ENCODE assay signal across 17 cellular contexts in the genomic region with DNA sequence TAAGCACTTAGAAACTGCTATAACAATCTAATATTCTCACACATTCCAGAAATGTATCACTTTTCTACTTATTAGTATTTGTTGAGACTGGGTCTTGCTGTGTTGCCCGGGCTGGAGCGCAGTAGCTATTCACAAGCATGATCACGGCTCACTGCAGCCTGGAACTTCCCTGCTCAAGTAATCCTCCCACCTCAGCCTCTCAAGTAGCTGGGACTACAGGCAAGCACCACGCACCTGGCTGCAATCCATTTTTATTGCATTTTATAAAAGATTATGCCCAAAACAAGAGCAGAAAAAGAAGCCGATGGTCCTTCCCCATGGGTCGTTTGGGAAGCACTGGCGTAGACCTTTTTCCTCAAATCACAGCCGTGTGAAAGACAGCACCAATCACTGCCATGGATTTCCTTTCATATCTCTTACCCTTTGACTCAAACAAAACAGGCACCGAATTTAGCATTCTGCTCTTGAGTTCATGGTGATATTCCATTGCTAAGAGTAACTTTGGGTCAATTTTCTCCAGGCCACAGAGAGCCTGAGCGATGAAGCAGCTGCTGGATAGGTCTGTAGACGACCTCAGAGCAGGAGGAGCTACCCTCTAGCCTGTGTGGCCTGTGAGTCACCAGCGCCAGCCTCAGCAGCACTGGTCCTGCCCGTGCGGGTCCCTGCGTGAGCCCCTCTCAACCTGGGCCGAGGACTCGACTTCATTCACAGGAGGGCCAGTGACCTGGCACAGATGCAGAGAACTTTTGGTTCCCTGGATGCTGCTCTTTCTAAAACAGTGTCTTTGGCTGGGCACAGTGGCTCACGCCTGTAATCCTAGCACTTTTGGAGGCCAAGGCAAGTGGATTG.
DNase-seq lines count a peak whose midpoint lies in the region; ATAC-seq and TF ChIP-seq lines count a peak whose summit lies in the region.
"Had no signal": no experiment of that assay in that cellular context is flagged by ENCODE, and none has a peak within 500 bp of the region (broad histone marks: within the 10 kb centered on the region; RNA-seq: fewer than 3 reads in every experiment).

No MANE protein-coding gene starts in this region.

- no peak for TF ChIP-seq CTCF in Caco-2 (IDR thresholded peaks at IDR 0.05; ENCODE audit: insufficient read depth in 1 of 2, low read depth in 1 of 2, low read length in 1 of 2, severe bottlenecking in 1 of 2, unreplicated experiment in 1 of 2)
- TF ChIP-seq CTCF in activated CD8-positive, alpha-beta T cell treated with anti-CD3 and anti-CD28 coated beads for 36 hours (IDR thresholded peaks at IDR 0.05) = no peak
- no peak for TF ChIP-seq CTCF in GM10266 (IDR thresholded peaks at IDR 0.05; ENCODE audit: control insufficient read depth, insufficient read depth, low read depth, missing control alignments)
- no peak for TF ChIP-seq CTCF in mesothelial cell of epicardium (IDR thresholded peaks at IDR 0.05; ENCODE audit: unreplicated experiment)

- H3K27me3 ChIP-seq in BLaER1 (no peaks in the 10 kb centered on the region), Caco-2 (replicated peaks; ENCODE audit: control insufficient read depth, insufficient read depth, low read length) (no peaks in the 10 kb centered on the region)
- H3K27me3 ChIP-seq in effector memory CD4-positive, alpha-beta T cell (replicated peaks; ENCODE audit: control insufficient read depth, insufficient read depth, low read length, poor library complexity, severe bottlenecking) = no peaks in the 10 kb centered on the region
- H3K27me3 ChIP-seq: Peyer's patch had no signal

- BruUV-seq in Caco-2 (replicated peaks; lab: Mats Ljungman, UMichigan) = no TSS peak

- no peak for ATAC-seq in activated CD8-positive, alpha-beta T cell treated with anti-CD3 and anti-CD28 coated beads for 36 hours

- H3K9me3 Mint-ChIP-seq in Caco-2 (ENCODE audit: unreplicated experiment) (no peaks in the 10 kb centered on the region), mesothelial cell of epicardium (peaks cover 5% of the 10 kb centered on the region)
- no peaks in the 10 kb centered on the region for H3K9me3 Mint-ChIP-seq in activated CD8-positive, alpha-beta T cell treated with anti-CD3 and anti-CD28 coated beads for 36 hours
- H3K9me3 Mint-ChIP-seq: H9, type B pancreatic cell had no signal

- no peaks in the 10 kb centered on the region for H3K27me3 Mint-ChIP-seq in Caco-2 (ENCODE audit: insufficient read depth, unreplicated experiment)
- no peaks in the 10 kb centered on the region for H3K27me3 Mint-ChIP-seq in activated CD8-positive, alpha-beta T cell treated with anti-CD3 and anti-CD28 coated beads for 36 hours
- H3K27me3 Mint-ChIP-seq in mesothelial cell of epicardium (ENCODE audit: low read depth) = no peaks in the 10 kb centered on the region
- H3K27me3 Mint-ChIP-seq: type B pancreatic cell had no signal

- H3K36me3 ChIP-seq in BLaER1 = peaks cover 95% of the 10 kb centered on the region
- peaks cover 4% of the 10 kb centered on the region for H3K36me3 ChIP-seq in Caco-2 (ENCODE audit: control insufficient read depth, insufficient read depth, low read length)
- peaks cover 82% of the 10 kb centered on the region for H3K36me3 ChIP-seq in effector memory CD4-positive, alpha-beta T cell (ENCODE audit: control insufficient read depth, insufficient read depth, low read length)

- H3K4me3 Mint-ChIP-seq in Caco-2 (ENCODE audit: unreplicated experiment) (no peak overlapping the region), mesothelial cell of epicardium (no peak overlapping the region)
- H3K4me3 Mint-ChIP-seq in activated CD8-positive, alpha-beta T cell treated with anti-CD3 and anti-CD28 coated beads for 36 hours = no peak overlapping the region
- H3K4me3 Mint-ChIP-seq: type B pancreatic cell had no signal

- peaks cover 90% of the 10 kb centered on the region for H4K20me1 ChIP-seq in BLaER1

- peak overlapping the region; percentile 60 for H3K27ac ChIP-seq in BLaER1
- no peak overlapping the region for H3K27ac ChIP-seq in effector memory CD4-positive, alpha-beta T cell (ENCODE audit: insufficient read depth, low read length, poor library complexity, severe bottlenecking)
- H3K27ac ChIP-seq: Peyer's patch had no signal

- intact Hi-C loops in Caco-2 (cut with micrococcal nuclease; ENCODE audit: unreplicated experiment) = no loop called here
- intact Hi-C loops in activated CD8-positive, alpha-beta T cell treated with anti-CD3 and anti-CD28 coated beads for 36 hours (cut with micrococcal nuclease) = no loop called here

- no peaks in the 10 kb centered on the region for H3K4me1 Mint-ChIP-seq in Caco-2 (ENCODE audit: low read depth, unreplicated experiment)
- H3K4me1 Mint-ChIP-seq in activated CD8-positive, alpha-beta T cell treated with anti-CD3 and anti-CD28 coated beads for 36 hours (ENCODE audit: low read depth) = peaks cover 50% of the 10 kb centered on the region
- H3K4me1 Mint-ChIP-seq in mesothelial cell of epicardium = no peaks in the 10 kb centered on the region
- H3K4me1 Mint-ChIP-seq: H9 had no signal

- H3K27ac Mint-ChIP-seq in Caco-2 (ENCODE audit: unreplicated experiment) (peak overlapping the region; percentile 69), mesothelial cell of epicardium (no peak overlapping the region)
- peak overlapping the region; percentile 39 for H3K27ac Mint-ChIP-seq in activated CD8-positive, alpha-beta T cell treated with anti-CD3 and anti-CD28 coated beads for 36 hours
- H3K27ac Mint-ChIP-seq: type B pancreatic cell had no signal

- H3K4me3 ChIP-seq in BLaER1 = peak overlapping the region; percentile 44
- no peak overlapping the region for H3K4me3 ChIP-seq in Caco-2 (ENCODE audit: low read depth, low read length)
- no peak overlapping the region for H3K4me3 ChIP-seq in effector memory CD4-positive, alpha-beta T cell (ENCODE audit: insufficient read depth, low read depth, low read length, poor library complexity, severe bottlenecking)
- H3K4me3 ChIP-seq: Peyer's patch had no signal

- H3K4me2 ChIP-seq in BLaER1 = peak overlapping the region; percentile 87

- H3K36me3 Mint-ChIP-seq in Caco-2 (ENCODE audit: insufficient read depth, unreplicated experiment) (peaks cover 77% of the 10 kb centered on the region), mesothelial cell of epicardium (peaks cover 55% of the 10 kb centered on the region)
- H3K36me3 Mint-ChIP-seq in activated CD8-positive, alpha-beta T cell treated with anti-CD3 and anti-CD28 coated beads for 36 hours (ENCODE audit: low read depth) = peaks cover 63% of the 10 kb centered on the region

- CTCF ChIA-PET in Caco-2 (lab: Charles Lee) = no interaction called here
- CTCF ChIA-PET in activated CD8-positive, alpha-beta T cell treated with anti-CD3 and anti-CD28 coated beads for 36 hours (lab: Charles Lee) = interaction anchor here (1.4 to 1.5 kb wide), 2 partner anchors 55 to 106 kb away, joined by 3 to 4 read pairs; no protein-coding TSS in a partner anchor

- POLR2A ChIA-PET in Caco-2 (lab: Charles Lee) = no interaction called here
- POLR2A ChIA-PET in activated CD8-positive, alpha-beta T cell treated with anti-CD3 and anti-CD28 coated beads for 36 hours (lab: Charles Lee) = interaction anchor here (0.9 to 1.3 kb wide), 3 partner anchors 11 to 105 kb away, joined by 3 to 4 read pairs (median 3); no protein-coding TSS in a partner anchor

- peak overlapping the region; percentile 40; the same call in 1 of the 2 replicates for H3K9ac ChIP-seq in BLaER1

- DNase-seq in Caco-2 (no peak), kidney tubule cell (ENCODE audit: low spot score) (peak; percentile 13), GM10266 (ENCODE audit: extremely low spot score) (no peak), NCI-H345 (lab: John Stamatoyannopoulos, UW) (no peak), mesothelial cell of epicardium (ENCODE audit: low spot score in 2 of 2, unreplicated experiment in 2 of 2) (no peak)
- no peak for DNase-seq in activated CD8-positive, alpha-beta T cell treated with anti-CD3 and anti-CD28 coated beads for 36 hours
- DNase-seq in effector memory CD4-positive, alpha-beta T cell = no peak
- DNase-seq: C1 segment of cervical spinal cord; GDM1; H9; NCI-H1694; NCI-H526 treated with DMSO at 0.1 percent for 48 hours; Peyer's patch; stimulated activated CD4-positive, alpha-beta T cell treated with anti-CD3 and anti-CD28 coated beads, Interleukin-2, amount 100 ng/mL, for 24 hours; stimulated activated CD8-positive, alpha-beta memory T cell treated with anti-CD3 and anti-CD28 coated beads, Interleukin-4, amount 100 ng/mL, for 48 hours had no signal

- H3K9me3 ChIP-seq in BLaER1 (0 out of 2 replicates have a peak, but pooled peaks cover 8% of the 10 kb centered on the region), Caco-2 (no peaks in the 10 kb centered on the region)
- H3K9me3 ChIP-seq in effector memory CD4-positive, alpha-beta T cell (ENCODE audit: control insufficient read depth, low read length) = no peaks in the 10 kb centered on the region
- H3K9me3 ChIP-seq: Peyer's patch had no signal

- H3K4me1 ChIP-seq in BLaER1 (peaks cover 98% of the 10 kb centered on the region), Caco-2 (no peaks in the 10 kb centered on the region)
- peaks cover 25% of the 10 kb centered on the region for H3K4me1 ChIP-seq in effector memory CD4-positive, alpha-beta T cell (ENCODE audit: control insufficient read depth, insufficient read depth, low read length, poor library complexity, severe bottlenecking)
